ENCODE assay signal across 16 cellular contexts in genomic region chr3:80018375-80018774, GRCh38.
"Had no signal": no experiment of that assay in that cellular context is flagged by ENCODE, and none has a peak within 500 bp of the region (broad histone marks: within the 10 kb centered on the region; RNA-seq: fewer than 3 reads in every experiment).

No MANE protein-coding gene starts in this region.

- H3K36me3 ChIP-seq: spleen, tibial nerve, upper lobe of right lung, vagina had no signal

- H3K4me3 ChIP-seq: hepatocyte, spleen, testis, tibial nerve, upper lobe of right lung, vagina had no signal

- DNase-seq: effector memory CD8-positive, alpha-beta T cell; erythroblast; foreskin melanocyte; head of caudate nucleus; islet precursor cell; natural killer cell; posterior cingulate gyrus; spleen; stimulated activated CD4-positive, alpha-beta T cell treated with anti-CD3 and anti-CD28 coated beads, Interleukin-15, amount 100 ng/mL, for 24 hours; stimulated activated CD4-positive, alpha-beta T cell treated with anti-CD3 and anti-CD28 coated beads, Interleukin-1b, Interleukin-23, amount 100 ng/mL, for 48 hours; stimulated activated CD4-positive, alpha-beta T cell treated with anti-CD3 and anti-CD28 coated beads, Interleukin-4, amount 100 ng/mL, for 24 hours; testis; upper lobe of right lung had no signal

- H3K27ac ChIP-seq: hepatocyte, spleen, testis, tibial nerve, upper lobe of right lung, vagina had no signal

- H3K9me3 ChIP-seq: testis, tibial nerve, upper lobe of right lung, vagina had no signal
